36 cellular contexts compared by ENCODE assay signal in the genomic region with DNA sequence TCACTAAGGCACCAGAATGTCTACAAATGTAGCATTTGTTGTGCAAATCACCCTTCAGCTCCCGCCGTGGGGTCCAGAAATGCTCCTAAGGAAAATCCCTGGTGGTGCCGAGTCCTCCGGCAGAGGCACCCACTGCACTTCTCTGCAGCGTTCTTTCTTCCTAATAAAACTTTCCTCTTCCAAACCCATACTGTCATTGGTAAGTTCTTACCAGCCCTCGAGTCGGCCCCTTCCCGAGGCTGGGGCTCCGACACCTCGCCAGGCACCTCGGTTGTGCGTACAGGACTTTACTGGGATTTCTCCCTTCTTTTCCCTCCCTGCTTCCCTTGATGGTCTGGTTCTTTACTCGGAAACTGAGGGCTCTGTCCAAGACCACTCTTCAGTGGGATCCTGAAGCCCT. TPM values are rescaled to one million over a fixed set of nuclear protein-coding genes. Genes with fewer than 3 reads are reported as not detected.
"Had no signal": no experiment of that assay in that cellular context is flagged by ENCODE, and none has a peak within 500 bp of the region (broad histone marks: within the 10 kb centered on the region; RNA-seq: fewer than 3 reads in every experiment).

No MANE protein-coding gene starts in this region.

- H3K4me1 ChIP-seq: ascending aorta, breast epithelium, esophagus muscularis mucosa, foreskin keratinocyte, gastrocnemius medialis, heart right ventricle had no signal

- H3K36me3 ChIP-seq: ascending aorta, breast epithelium, cardiac muscle cell, esophagus muscularis mucosa, gastrocnemius medialis, heart right ventricle, WERI-Rb-1 had no signal

- H3K27me3 ChIP-seq: ascending aorta, breast epithelium, cardiac muscle cell, gastrocnemius medialis had no signal

- H3K9me3 ChIP-seq: ascending aorta, esophagus muscularis mucosa, gastrocnemius medialis had no signal

- H3K27ac ChIP-seq: ascending aorta, breast epithelium, cardiac muscle cell, esophagus muscularis mucosa, foreskin keratinocyte, gastrocnemius medialis, heart right ventricle, WERI-Rb-1 had no signal

- H3K27me3 Mint-ChIP-seq: activated T-cell treated with anti-CD3 and anti-CD28 coated beads, Interleukin-2, amount 50 U/mL, for 24 hours had no signal

- H3K4me3 ChIP-seq: ascending aorta, breast epithelium, cardiac muscle cell, esophagus muscularis mucosa, gastrocnemius medialis, heart right ventricle had no signal

- H3K27ac Mint-ChIP-seq: activated B cell treated with CpG ODN at 0.5 μM for 24 hours; activated CD4-positive, alpha-beta memory T cell treated with anti-CD3 and anti-CD28 coated beads for 36 hours; activated CD8-positive, alpha-beta memory T cell treated with anti-CD3 and anti-CD28 coated beads, Interleukin-2, amount 10 ng/mL, durations not matched to agents 7 days and 5 days; activated CD8-positive, alpha-beta T cell treated with anti-CD3 and anti-CD28 coated beads, Interleukin-2, amount 10 ng/mL, durations not matched to agents 7 days and 5 days; activated naive CD4-positive, alpha-beta T cell treated with anti-CD3 and anti-CD28 coated beads, Interleukin-2, amount 10 ng/mL, durations not matched to agents 7 days and 5 days; activated naive CD4-positive, alpha-beta T cell treated with anti-CD3 and anti-CD28 coated beads, Interleukin-2, amount 50 U/mL, for 72 hours; activated naive CD8-positive, alpha-beta T cell treated with anti-CD3 and anti-CD28 coated beads, Interleukin-2, amount 10 ng/mL, durations not matched to agents 7 days and 5 days; activated T-cell treated with anti-CD3 and anti-CD28 coated beads, Interleukin-2, amount 50 U/mL, for 24 hours; activated T-cell treated with anti-CD3 and anti-CD28 coated beads, Interleukin-2, amount 50 U/mL, for 72 hours; brain; effector memory CD8-positive, alpha-beta T cell; T-cell; T-helper 1 cell treated with Interleukin-12 subunit alpha and Interleukin-12 subunit beta and Interleukin-4 antibody, amounts not matched to agents 30 μg/mL and 1 μg/mL, for 36 hours; T-helper 2 cell treated with Interferon-gamma antibody and Interleukin-4, amounts not matched to agents 5 μg/mL and 100 μg/mL, for 36 hours had no signal

- ATAC-seq: activated CD4-positive, CD25-positive, alpha-beta regulatory T cell treated with anti-CD3 and anti-CD28 coated beads, Interleukin-2, amount 50 U/mL, for 24 hours; activated CD8-positive, alpha-beta memory T cell treated with anti-CD3 and anti-CD28 coated beads, Interleukin-2, amount 10 ng/mL, durations not matched to agents 7 days and 5 days; activated CD8-positive, alpha-beta T cell treated with anti-CD3 and anti-CD28 coated beads, Interleukin-2, amount 10 ng/mL, durations not matched to agents 7 days and 5 days; activated naive CD4-positive, alpha-beta T cell treated with anti-CD3 and anti-CD28 coated beads, Interleukin-2, amount 50 U/mL, for 72 hours; activated T-cell treated with anti-CD3 and anti-CD28 coated beads, Interleukin-2, amount 50 U/mL, for 72 hours; effector memory CD8-positive, alpha-beta T cell; foreskin keratinocyte; gastrocnemius medialis; heart right ventricle; T-cell had no signal

- FAIRE-seq: colon had no signal

- DNase-seq: activated B cell treated with CpG ODN at 0.5 μM for 24 hours; activated CD4-positive, alpha-beta memory T cell treated with anti-CD3 and anti-CD28 coated beads for 36 hours; activated CD4-positive, alpha-beta T cell treated with anti-CD3 and anti-CD28 coated beads for 48 hours; activated CD8-positive, alpha-beta memory T cell treated with anti-CD3 and anti-CD28 coated beads, Interleukin-2, amount 10 ng/mL, durations not matched to agents 7 days and 5 days; activated CD8-positive, alpha-beta memory T cell treated with anti-CD3 and anti-CD28 coated beads, Interleukin-2, amount 50 U/mL, for 4 hours; activated CD8-positive, alpha-beta T cell treated with anti-CD3 and anti-CD28 coated beads, Interleukin-2, amount 10 ng/mL, durations not matched to agents 7 days and 5 days; activated gamma-delta T cell; activated naive CD4-positive, alpha-beta T cell; activated naive CD4-positive, alpha-beta T cell treated with anti-CD3 and anti-CD28 coated beads, Interleukin-2, amount 10 ng/mL, durations not matched to agents 7 days and 5 days; activated naive CD8-positive, alpha-beta T cell treated with anti-CD3 and anti-CD28 coated beads, Interleukin-2, amount 10 ng/mL, durations not matched to agents 7 days and 5 days; activated T-cell treated with anti-CD3 and anti-CD28 coated beads, Interleukin-2, amount 50 U/mL, for 24 hours; activated T-cell treated with anti-CD3 and anti-CD28 coated beads, Interleukin-2, amount 50 U/mL, for 72 hours; cortex of kidney; dermis blood vessel endothelial cell; effector CD4-positive, alpha-beta T cell; effector memory CD8-positive, alpha-beta T cell; erythroblast; foreskin keratinocyte; gastrocnemius medialis; heart right ventricle; T-cell; T1000; WERI-Rb-1 had no signal

- H3K4me1 Mint-ChIP-seq: activated B cell treated with CpG ODN at 0.5 μM for 24 hours; activated CD8-positive, alpha-beta memory T cell treated with anti-CD3 and anti-CD28 coated beads, Interleukin-2, amount 10 ng/mL, durations not matched to agents 7 days and 5 days; activated naive CD4-positive, alpha-beta T cell treated with anti-CD3 and anti-CD28 coated beads, Interleukin-2, amount 10 ng/mL, durations not matched to agents 7 days and 5 days; activated naive CD8-positive, alpha-beta T cell treated with anti-CD3 and anti-CD28 coated beads, Interleukin-2, amount 10 ng/mL, durations not matched to agents 7 days and 5 days; brain; central memory CD8-positive, alpha-beta T cell; T-cell had no signal

- H3K36me3 Mint-ChIP-seq: activated CD8-positive, alpha-beta memory T cell treated with anti-CD3 and anti-CD28 coated beads, Interleukin-2, amount 10 ng/mL, durations not matched to agents 7 days and 5 days; brain had no signal

- H3K4me3 Mint-ChIP-seq: activated B cell treated with CpG ODN at 0.5 μM for 24 hours; activated CD4-positive, alpha-beta memory T cell treated with anti-CD3 and anti-CD28 coated beads for 36 hours; activated CD8-positive, alpha-beta memory T cell treated with anti-CD3 and anti-CD28 coated beads, Interleukin-2, amount 10 ng/mL, durations not matched to agents 7 days and 5 days; activated CD8-positive, alpha-beta T cell treated with anti-CD3 and anti-CD28 coated beads, Interleukin-2, amount 10 ng/mL, durations not matched to agents 7 days and 5 days; activated naive CD4-positive, alpha-beta T cell treated with anti-CD3 and anti-CD28 coated beads, Interleukin-2, amount 10 ng/mL, durations not matched to agents 7 days and 5 days; activated naive CD8-positive, alpha-beta T cell treated with anti-CD3 and anti-CD28 coated beads, Interleukin-2, amount 10 ng/mL, durations not matched to agents 7 days and 5 days; activated T-cell treated with anti-CD3 and anti-CD28 coated beads, Interleukin-2, amount 50 U/mL, for 24 hours; activated T-cell treated with anti-CD3 and anti-CD28 coated beads, Interleukin-2, amount 50 U/mL, for 72 hours; brain; central memory CD8-positive, alpha-beta T cell; effector memory CD8-positive, alpha-beta T cell; T-cell; T-helper 1 cell treated with Interleukin-12 subunit alpha and Interleukin-12 subunit beta and Interleukin-4 antibody, amounts not matched to agents 30 μg/mL and 1 μg/mL, for 36 hours; T-helper 2 cell treated with Interferon-gamma antibody and Interleukin-4, amounts not matched to agents 5 μg/mL and 100 μg/mL, for 36 hours had no signal

RNA-seq across cellular contexts. Expression of a gene that starts 10.3 kb away (rescaled TPM):
- total RNA-seq: activated B cell treated with CpG ODN at 0.5 μM for 24 hours; activated CD4-positive, alpha-beta memory T cell treated with anti-CD3 and anti-CD28 coated beads for 36 hours; activated CD8-positive, alpha-beta memory T cell treated with anti-CD3 and anti-CD28 coated beads for 36 hours; activated CD8-positive, alpha-beta memory T cell treated with anti-CD3 and anti-CD28 coated beads, Interleukin-2, amount 10 ng/mL, durations not matched to agents 7 days and 5 days; activated CD8-positive, alpha-beta T cell treated with anti-CD3 and anti-CD28 coated beads, Interleukin-2, amount 10 ng/mL, durations not matched to agents 7 days and 5 days; activated naive CD4-positive, alpha-beta T cell treated with anti-CD3 and anti-CD28 coated beads, Interleukin-2, amount 50 U/mL, for 72 hours; activated naive CD8-positive, alpha-beta T cell treated with anti-CD3 and anti-CD28 coated beads, Interleukin-2, amount 10 ng/mL, durations not matched to agents 7 days and 5 days; activated T-cell treated with anti-CD3 and anti-CD28 coated beads, Interleukin-2, amount 50 U/mL, for 72 hours; ascending aorta; cerebellum; dermis blood vessel endothelial cell; esophagus muscularis mucosa; foreskin keratinocyte; heart right ventricle had no signal
- polyA plus RNA-seq: foreskin keratinocyte had no signal

RNA-seq across cellular contexts. Expression of a gene that starts 37.6 kb away (rescaled TPM):
- total RNA-seq: activated B cell treated with CpG ODN at 0.5 μM for 24 hours; activated CD4-positive, alpha-beta memory T cell treated with anti-CD3 and anti-CD28 coated beads for 36 hours; activated CD8-positive, alpha-beta memory T cell treated with anti-CD3 and anti-CD28 coated beads for 36 hours; activated CD8-positive, alpha-beta memory T cell treated with anti-CD3 and anti-CD28 coated beads, Interleukin-2, amount 10 ng/mL, durations not matched to agents 7 days and 5 days; activated CD8-positive, alpha-beta T cell treated with anti-CD3 and anti-CD28 coated beads, Interleukin-2, amount 10 ng/mL, durations not matched to agents 7 days and 5 days; activated naive CD4-positive, alpha-beta T cell treated with anti-CD3 and anti-CD28 coated beads, Interleukin-2, amount 50 U/mL, for 72 hours; activated naive CD8-positive, alpha-beta T cell treated with anti-CD3 and anti-CD28 coated beads, Interleukin-2, amount 10 ng/mL, durations not matched to agents 7 days and 5 days; activated T-cell treated with anti-CD3 and anti-CD28 coated beads, Interleukin-2, amount 50 U/mL, for 72 hours; ascending aorta; cardiac muscle cell; cerebellum; dermis blood vessel endothelial cell; gastrocnemius medialis; T-cell had no signal
- polyA plus RNA-seq: cardiac muscle cell had no signal

RNA-seq across cellular contexts. Expression of a gene that starts 38.3 kb away (rescaled TPM):
- total RNA-seq: activated B cell treated with CpG ODN at 0.5 μM for 24 hours, dermis blood vessel endothelial cell, foreskin keratinocyte had no signal
- polyA plus RNA-seq: foreskin keratinocyte had no signal

RNA-seq across cellular contexts. Expression of a gene that starts 47.8 kb away (rescaled TPM):
- total RNA-seq: activated B cell treated with CpG ODN at 0.5 μM for 24 hours; activated CD4-positive, alpha-beta memory T cell treated with anti-CD3 and anti-CD28 coated beads for 36 hours; activated CD8-positive, alpha-beta memory T cell treated with anti-CD3 and anti-CD28 coated beads for 36 hours; activated CD8-positive, alpha-beta memory T cell treated with anti-CD3 and anti-CD28 coated beads, Interleukin-2, amount 10 ng/mL, durations not matched to agents 7 days and 5 days; activated CD8-positive, alpha-beta T cell treated with anti-CD3 and anti-CD28 coated beads, Interleukin-2, amount 10 ng/mL, durations not matched to agents 7 days and 5 days; activated naive CD4-positive, alpha-beta T cell treated with anti-CD3 and anti-CD28 coated beads, Interleukin-2, amount 50 U/mL, for 72 hours; activated naive CD8-positive, alpha-beta T cell treated with anti-CD3 and anti-CD28 coated beads, Interleukin-2, amount 10 ng/mL, durations not matched to agents 7 days and 5 days; activated T-cell treated with anti-CD3 and anti-CD28 coated beads, Interleukin-2, amount 50 U/mL, for 72 hours; cardiac muscle cell; cerebellum; dermis blood vessel endothelial cell; esophagus muscularis mucosa; foreskin keratinocyte; heart right ventricle; T-cell had no signal
- polyA plus RNA-seq: cardiac muscle cell, foreskin keratinocyte had no signal
